ENCODE assay signal across 15 cellular contexts in the genomic region with DNA sequence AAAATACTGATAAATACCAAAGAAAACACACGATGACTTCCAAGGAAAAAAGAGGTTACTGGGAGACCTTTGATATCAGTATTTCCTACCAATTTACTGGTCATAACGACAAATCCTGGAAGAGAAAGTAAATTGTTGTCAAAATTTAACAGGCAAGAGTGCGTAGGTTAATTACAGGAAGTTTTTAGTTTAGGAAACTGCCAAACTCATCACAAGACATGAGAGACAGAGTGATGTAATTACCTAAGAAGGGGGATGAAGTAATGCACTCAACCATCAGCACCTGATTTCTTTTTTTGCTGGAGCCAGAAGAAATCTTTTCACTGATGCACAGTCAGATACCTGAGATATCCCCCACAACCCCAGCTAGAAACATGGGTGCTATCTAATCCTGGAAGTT. TPM values are rescaled to one million over a fixed set of nuclear protein-coding genes. Genes with fewer than 3 reads are reported as not detected.
DNase-seq lines count a peak whose midpoint lies in the region; ATAC-seq and TF ChIP-seq lines count a peak whose summit lies in the region.
"Had no signal": no experiment of that assay in that cellular context is flagged by ENCODE, and none has a peak within 500 bp of the region (broad histone marks: within the 10 kb centered on the region; RNA-seq: fewer than 3 reads in every experiment).

No MANE protein-coding gene starts in this region.

- 55 to 59% methylated on average over 3 of the region's 3 CpGs for WGBS in tibial nerve, 2 donors

- H3K36me3 ChIP-seq in MM.1S (replicated peaks; ENCODE audit: insufficient read depth, low read length) (no peaks in the 10 kb centered on the region; the same call in 1 of the 2 replicates), mucosa of descending colon (ENCODE audit: low read depth) (no peaks in the 10 kb centered on the region), tibial nerve (no peaks in the 10 kb centered on the region)
- H3K36me3 ChIP-seq: esophagus muscularis mucosa, vagina had no signal

- DNase-seq in MM.1S (peak; percentile 38), mucosa of descending colon (no peak), iPS-NIHi11 (ENCODE audit: low spot score) (no peak), tibial nerve (ENCODE audit: low spot score in 2 of 2) (no peak)
- no peak for DNase-seq in activated CD4-positive, alpha-beta T cell treated with anti-CD3 and anti-CD28 coated beads, Interleukin-2, amount 50 U/mL, for 1 hour
- DNase-seq: activated CD8-positive, alpha-beta memory T cell treated with anti-CD3 and anti-CD28 coated beads, Interleukin-2, amount 10 ng/mL, durations not matched to agents 7 days and 5 days; DMS79; kidney glomerular epithelial cell; NCI-H2171 treated with DMSO at 0.1 percent for 48 hours had no signal

- intact Hi-C loops in mucosa of descending colon (cut with DNase I, micrococcal nuclease) = no loop called here

- no peaks in the 10 kb centered on the region for H3K9me3 ChIP-seq in MM.1S (replicated peaks; ENCODE audit: insufficient read depth, low read length)
- no peaks in the 10 kb centered on the region for H3K9me3 ChIP-seq in mucosa of descending colon
- H3K9me3 ChIP-seq in tibial nerve = no peaks in the 10 kb centered on the region
- H3K9me3 ChIP-seq: esophagus muscularis mucosa, vagina had no signal

- H3K4me1 ChIP-seq in MM.1S (ENCODE audit: low read length) (peaks cover 42% of the 10 kb centered on the region), mucosa of descending colon (ENCODE audit: low read depth) (peaks cover 12% of the 10 kb centered on the region), tibial nerve (peaks cover 0 to 6% (median 2%) of the 10 kb centered on the region in 4 donors)
- H3K4me1 ChIP-seq: vagina had no signal

- ATAC-seq in GM18511 (IDR thresholded peaks at IDR 0.05; ENCODE audit: unreplicated experiment) (peak; percentile 35), HG02610 (IDR thresholded peaks at IDR 0.05; ENCODE audit: unreplicated experiment) (peak; percentile 27), mucosa of descending colon (peak; percentile 26)
- ATAC-seq in activated T-helper 17 cell treated with anti-CD3 and anti-CD28 coated beads, Interleukin-2, amount 50 U/mL, for 72 hours (replicated peaks) = no peak
- ATAC-seq: activated CD8-positive, alpha-beta memory T cell treated with anti-CD3 and anti-CD28 coated beads, Interleukin-2, amount 10 ng/mL, durations not matched to agents 7 days and 5 days had no signal

- peak overlapping the region; percentile 37 for H3K4me3 ChIP-seq in MM.1S (ENCODE audit: low read length)
- no peak overlapping the region for H3K4me3 ChIP-seq in mucosa of descending colon
- no peak overlapping the region for H3K4me3 ChIP-seq in tibial nerve
- H3K4me3 ChIP-seq: esophagus muscularis mucosa, vagina had no signal

- peaks cover 6% of the 10 kb centered on the region for H3K9me3 Mint-ChIP-seq in activated T-helper 17 cell treated with anti-CD3 and anti-CD28 coated beads, Interleukin-2, amount 50 U/mL, for 72 hours

- H3K27ac ChIP-seq in MM.1S (ENCODE audit: low read length) (peak overlapping the region; percentile 73), tibial nerve (no peak overlapping the region)
- H3K27ac ChIP-seq: esophagus muscularis mucosa, vagina had no signal

- no peaks in the 10 kb centered on the region for H3K27me3 Mint-ChIP-seq in activated T-helper 17 cell treated with anti-CD3 and anti-CD28 coated beads, Interleukin-2, amount 50 U/mL, for 72 hours
- H3K27me3 Mint-ChIP-seq: activated CD8-positive, alpha-beta memory T cell treated with anti-CD3 and anti-CD28 coated beads, Interleukin-2, amount 10 ng/mL, durations not matched to agents 7 days and 5 days; progenitor cell of endocrine pancreas had no signal

- H3K4me2 ChIP-seq in MM.1S (ENCODE audit: low read depth, low read length) = peak overlapping the region; percentile 67

- no peaks in the 10 kb centered on the region for H4K20me1 ChIP-seq in MM.1S (ENCODE audit: insufficient read depth, low read length)

- H3K36me3 Mint-ChIP-seq in activated T-helper 17 cell treated with anti-CD3 and anti-CD28 coated beads, Interleukin-2, amount 50 U/mL, for 72 hours (ENCODE audit: low read depth) = no peaks in the 10 kb centered on the region
- H3K36me3 Mint-ChIP-seq: activated CD8-positive, alpha-beta memory T cell treated with anti-CD3 and anti-CD28 coated beads, Interleukin-2, amount 10 ng/mL, durations not matched to agents 7 days and 5 days had no signal

- no peak for TF ChIP-seq EP300 in tibial nerve (IDR thresholded peaks at IDR 0.05)

- H3K27ac Mint-ChIP-seq in activated T-helper 17 cell treated with anti-CD3 and anti-CD28 coated beads, Interleukin-2, amount 50 U/mL, for 72 hours = no peak overlapping the region
- H3K27ac Mint-ChIP-seq: activated CD8-positive, alpha-beta memory T cell treated with anti-CD3 and anti-CD28 coated beads, Interleukin-2, amount 10 ng/mL, durations not matched to agents 7 days and 5 days; progenitor cell of endocrine pancreas had no signal

- H3K27me3 ChIP-seq in MM.1S (replicated peaks; ENCODE audit: insufficient read depth, low read length) (no peaks in the 10 kb centered on the region), tibial nerve (no peaks in the 10 kb centered on the region)
- H3K27me3 ChIP-seq: esophagus muscularis mucosa, vagina had no signal

- peaks cover 22% of the 10 kb centered on the region for H3F3A ChIP-seq in MM.1S (ENCODE audit: insufficient read depth, low read length)

- no peak overlapping the region for H2AFZ ChIP-seq in MM.1S (ENCODE audit: low read length)

- H3K4me3 Mint-ChIP-seq in activated T-helper 17 cell treated with anti-CD3 and anti-CD28 coated beads, Interleukin-2, amount 50 U/mL, for 72 hours = no peak overlapping the region
- H3K4me3 Mint-ChIP-seq: activated CD8-positive, alpha-beta memory T cell treated with anti-CD3 and anti-CD28 coated beads, Interleukin-2, amount 10 ng/mL, durations not matched to agents 7 days and 5 days had no signal

- no peaks in the 10 kb centered on the region for H3K9me2 ChIP-seq in MM.1S (replicated peaks; ENCODE audit: insufficient read depth, low read length)

- H3K9ac ChIP-seq in MM.1S (ENCODE audit: low read length) = peak overlapping the region; percentile 13; the same call in 1 of the 2 replicates

- peaks cover 87% of the 10 kb centered on the region for H3K79me2 ChIP-seq in MM.1S (ENCODE audit: low read length)

- peaks cover 3% of the 10 kb centered on the region for H3K4me1 Mint-ChIP-seq in activated T-helper 17 cell treated with anti-CD3 and anti-CD28 coated beads, Interleukin-2, amount 50 U/mL, for 72 hours

- TF ChIP-seq CTCF in MM.1S (IDR thresholded peaks at IDR 0.05; ENCODE audit: low read length) = no peak
- TF ChIP-seq CTCF in mucosa of descending colon (IDR thresholded peaks at IDR 0.05) = no peak
- TF ChIP-seq CTCF in tibial nerve (IDR thresholded peaks at IDR 0.05) = no peak

- TF ChIP-seq POLR2A in tibial nerve (IDR thresholded peaks at IDR 0.05) = no peak

RNA-seq across cellular contexts. Expression of gene MACC1, which starts 16.8 kb away (rescaled TPM):
- total RNA-seq in mucosa of descending colon = 10 to 100 TPM in 1 of 3 donors, 1 to 10 TPM in 2; 4.3 to 16.0 (median 9.8) TPM
- total RNA-seq in activated T-helper 17 cell treated with anti-CD3 and anti-CD28 coated beads, Interleukin-2, amount 50 U/mL, for 72 hours = 1 to 10 TPM; 1.5 to 2.5 TPM
- 1 to 10 TPM in 3 of 4 donors, under 1 TPM in 1; 0.21 to 2.4 (median 1.2) TPM for total RNA-seq in tibial nerve
